13 cellular contexts compared by ENCODE assay signal in the genomic region with DNA sequence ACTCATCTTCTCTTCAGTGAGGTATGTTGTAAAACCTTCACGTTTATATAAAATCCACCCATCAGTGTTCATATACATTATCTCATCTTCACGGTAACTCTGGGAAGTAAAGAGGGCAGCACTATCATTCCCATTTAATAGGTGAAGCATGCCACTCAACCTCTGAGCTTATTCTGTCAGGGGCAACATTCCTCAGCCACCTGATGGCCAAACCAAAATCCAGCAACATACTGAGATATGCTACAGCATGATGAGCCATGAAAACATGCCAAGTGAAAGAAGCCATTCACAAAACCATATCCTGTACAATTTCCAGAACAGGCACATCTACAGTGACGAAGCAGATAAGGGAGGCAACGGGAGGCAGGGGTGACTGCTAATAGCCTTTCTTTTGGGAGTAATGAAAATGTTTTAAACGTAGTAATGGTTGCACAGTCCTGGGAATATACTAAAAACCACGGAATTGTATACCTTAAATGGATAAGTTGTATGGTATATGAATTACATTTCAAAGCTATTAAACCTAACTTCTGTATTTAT.
"Had no signal": no experiment of that assay in that cellular context is flagged by ENCODE, and none has a peak within 500 bp of the region (broad histone marks: within the 10 kb centered on the region; RNA-seq: fewer than 3 reads in every experiment).

No MANE protein-coding gene starts in this region.

- H3K4me3 ChIP-seq: gastrocnemius medialis, spleen, tibial artery had no signal

- ATAC-seq: activated T-cell treated with anti-CD3 and anti-CD28 coated beads, Interleukin-2, amount 50 U/mL, for 72 hours; gastrocnemius medialis; naive thymus-derived CD8-positive, alpha-beta T cell; stimulated activated naive B cell treated with anti-CD40 and anti-IgM and Interleukin-4, amounts not matched to agents 10 μg/mL and 1 μg/mL and 100 μg/mL, for 72 hours had no signal

- DNase-seq: activated CD4-positive, alpha-beta T cell treated with anti-CD3 and anti-CD28 coated beads, Interleukin-2, amount 50 U/mL, for 4 hours; activated effector memory CD4-positive, alpha-beta T cell treated with anti-CD3 and anti-CD28 coated beads, Interleukin-2, amount 50 U/mL, for 16 hours; activated naive CD4-positive, alpha-beta T cell treated with anti-CD3 and anti-CD28 coated beads, Interleukin-2, amount 50 U/mL, for 16 hours; activated T-cell treated with anti-CD3 and anti-CD28 coated beads, Interleukin-2, amount 50 U/mL, for 72 hours; aorta; effector CD8-positive, alpha-beta T cell; gastrocnemius medialis; head of caudate nucleus; left ventricle myocardium superior; naive thymus-derived CD8-positive, alpha-beta T cell; spleen; stimulated activated naive B cell treated with anti-CD40 and anti-IgM and Interleukin-4, amounts not matched to agents 10 μg/mL and 1 μg/mL and 100 μg/mL, for 72 hours; tibial artery had no signal

- H3K27ac ChIP-seq: gastrocnemius medialis, spleen, tibial artery had no signal

- H3K9me3 ChIP-seq: gastrocnemius medialis, spleen, tibial artery had no signal

- H3K36me3 ChIP-seq: gastrocnemius medialis, spleen, tibial artery had no signal

- H3K27me3 ChIP-seq: gastrocnemius medialis, spleen, tibial artery had no signal
